In genomic region chr15:41971089-41971892, GRCh38 we compare ENCODE assay signal across 1 cellular context.
A peak's percentile ranks its signal among the peaks of the same experiment; 100 is the strongest.
TF ChIP-seq lines count a peak whose summit lies in the region.

No MANE protein-coding gene starts in this region.

TF ChIP-seq in GM12878, 131 proteins besides CTCF, POLR2A, EP300 and RAD21 (continued from another document and continues in another):
- 0 out of 2 replicates have a peak, but pooled peaks have one; percentile 52 for TF ChIP-seq ZBTB40 (IDR thresholded peaks at IDR 0.05; ENCODE audit: borderline replicate concordance)
- TF ChIP-seq RFX5 (IDR thresholded peaks at IDR 0.05; ENCODE audit: low read depth, low read length), result no peak
- peak; percentile 64 for TF ChIP-seq POLR2AphosphoS2 (IDR thresholded peaks at IDR 0.05; ENCODE audit: low read depth, low read length)
- TF ChIP-seq RELA (IDR thresholded peaks at IDR 0.05; ENCODE audit: borderline replicate concordance, partially characterized antibody), result peak; percentile 70
- TF ChIP-seq SMAD1 (IDR thresholded peaks at IDR 0.05; ENCODE audit: low read depth, partially characterized antibody), result peak; percentile 75
- peak; percentile 53 for TF ChIP-seq MEF2B (IDR thresholded peaks at IDR 0.05; ENCODE audit: partially characterized antibody, poor library complexity, severe bottlenecking)
- peak; percentile 54 for TF ChIP-seq JUNB (IDR thresholded peaks at IDR 0.05)
- TF ChIP-seq RUNX3 (IDR thresholded peaks at IDR 0.05; ENCODE audit: low read length), result peak; percentile 66
- TF ChIP-seq POU2F2 (IDR thresholded peaks at IDR 0.05; ENCODE audit: borderline replicate concordance, low read depth, low read length), result peak; percentile 81; the same call in 2 of the 3 replicates
- TF ChIP-seq FOXM1 (IDR thresholded peaks at IDR 0.05; ENCODE audit: low read depth, low read length), result peak; percentile 31; the same call in 1 of the 2 replicates
- TF ChIP-seq CBFB (IDR thresholded peaks at IDR 0.05; ENCODE audit: low read depth), result 0 out of 2 replicates have a peak, but pooled peaks have one; percentile 61
- TF ChIP-seq BCL11A (IDR thresholded peaks at IDR 0.05; ENCODE audit: low read depth, low read length), result 0 out of 2 replicates have a peak, but pooled peaks have one; percentile 34
- TF ChIP-seq DPF2 (IDR thresholded peaks at IDR 0.05), result no peak; the same call in 1 of the 2 replicates
- TF ChIP-seq ZNF207 (IDR thresholded peaks at IDR 0.05; ENCODE audit: borderline replicate concordance), result no peak
- TF ChIP-seq PAX5 (IDR thresholded peaks at IDR 0.05; ENCODE audit: borderline replicate concordance, low read depth, low read length), result peak; percentile 55; the same call in 1 of the 2 replicates
- TF ChIP-seq BHLHE40 (IDR thresholded peaks at IDR 0.05; ENCODE audit: borderline replicate concordance in 1 of 2, low read depth in 2 of 2, low read length in 1 of 2), result peak; percentile 18 to 46; a peak in 2 of 4 replicates
- TF ChIP-seq FOXK2 (IDR thresholded peaks at IDR 0.05), result no peak
- TF ChIP-seq HDGF (IDR thresholded peaks at IDR 0.05), result peak; percentile 35; the same call in 1 of the 2 replicates
- TF ChIP-seq CBX3 (IDR thresholded peaks at IDR 0.05; ENCODE audit: borderline replicate concordance, low read depth), result no peak
- peak; percentile 71; the same call in 1 of the 2 replicates for TF ChIP-seq NBN (IDR thresholded peaks at IDR 0.05)
- peak; percentile 26; the same call in 1 of the 2 replicates for TF ChIP-seq TCF3 (IDR thresholded peaks at IDR 0.05; ENCODE audit: borderline replicate concordance, insufficient read depth, low read depth, low read length)
- TF ChIP-seq RAD51 (IDR thresholded peaks at IDR 0.05), result peak; percentile 34; the same call in 1 of the 2 replicates
- no peak for TF ChIP-seq IKZF1 (conservative IDR thresholded peaks at IDR 0.05)
- peak; percentile 59; the same call in 1 of the 2 replicates for TF ChIP-seq CREM (IDR thresholded peaks at IDR 0.05; ENCODE audit: low read depth)
- peak; percentile 75 for TF ChIP-seq NFIC (IDR thresholded peaks at IDR 0.05; ENCODE audit: low read depth, low read length)
- no peak for TF ChIP-seq MYC (IDR thresholded peaks at IDR 0.05; ENCODE audit: insufficient read depth, insufficient read length, insufficient replicate concordance, low read length, severe bottlenecking)
- TF ChIP-seq ZNF24 (IDR thresholded peaks at IDR 0.05), result peak; percentile 79
- TF ChIP-seq SMARCA5 (IDR thresholded peaks at IDR 0.05), result 0 out of 2 replicates have a peak, but pooled peaks have one; percentile 25
- TF ChIP-seq MEF2A (IDR thresholded peaks at IDR 0.05; ENCODE audit: insufficient read depth, low read depth, low read length), result peak; percentile 44; the same call in 1 of the 2 replicates
- TF ChIP-seq GATAD2B (conservative IDR thresholded peaks at IDR 0.05; ENCODE audit: low read depth), result no peak
- TF ChIP-seq E4F1 (IDR thresholded peaks at IDR 0.05; ENCODE audit: borderline replicate concordance, partially characterized antibody), result no peak
- TF ChIP-seq PBX3 (IDR thresholded peaks at IDR 0.05; ENCODE audit: insufficient replicate concordance, low read depth, low read length), result no peak
- TF ChIP-seq IKZF2 (IDR thresholded peaks at IDR 0.05), result peak; percentile 59 to 67
- TF ChIP-seq TCF7 (IDR thresholded peaks at IDR 0.05; ENCODE audit: borderline replicate concordance), result peak; percentile 26; the same call in 1 of the 2 replicates
- TF ChIP-seq SKIL (IDR thresholded peaks at IDR 0.05; ENCODE audit: low read depth, poor library complexity, severe bottlenecking), result peak; percentile 33
- TF ChIP-seq TARDBP (IDR thresholded peaks at IDR 0.05; ENCODE audit: borderline replicate concordance), result peak; percentile 74; the same call in 1 of the 2 replicates
- TF ChIP-seq EED (IDR thresholded peaks at IDR 0.05; ENCODE audit: low read depth), result peak; percentile 69
- TF ChIP-seq SMAD5 (IDR thresholded peaks at IDR 0.05; ENCODE audit: low read depth), result peak; percentile 83
- peak; percentile 59; the same call in 1 of the 2 replicates for TF ChIP-seq RELB (IDR thresholded peaks at IDR 0.05; ENCODE audit: low read depth)
- peak; percentile 40; the same call in 1 of the 2 replicates for TF ChIP-seq SPI1 (IDR thresholded peaks at IDR 0.05; ENCODE audit: borderline replicate concordance, insufficient read depth, low read depth, low read length)
- TF ChIP-seq ETV6 (conservative IDR thresholded peaks at IDR 0.05 in 1 of 2, IDR thresholded peaks at IDR 0.05 in 1 of 2; ENCODE audit: borderline replicate concordance in 1 of 2, low read depth in 1 of 2), result peak in 1 of 2 experiments; percentile 71; a peak in 1 of 4 replicates
- TF ChIP-seq, protein P1, sequence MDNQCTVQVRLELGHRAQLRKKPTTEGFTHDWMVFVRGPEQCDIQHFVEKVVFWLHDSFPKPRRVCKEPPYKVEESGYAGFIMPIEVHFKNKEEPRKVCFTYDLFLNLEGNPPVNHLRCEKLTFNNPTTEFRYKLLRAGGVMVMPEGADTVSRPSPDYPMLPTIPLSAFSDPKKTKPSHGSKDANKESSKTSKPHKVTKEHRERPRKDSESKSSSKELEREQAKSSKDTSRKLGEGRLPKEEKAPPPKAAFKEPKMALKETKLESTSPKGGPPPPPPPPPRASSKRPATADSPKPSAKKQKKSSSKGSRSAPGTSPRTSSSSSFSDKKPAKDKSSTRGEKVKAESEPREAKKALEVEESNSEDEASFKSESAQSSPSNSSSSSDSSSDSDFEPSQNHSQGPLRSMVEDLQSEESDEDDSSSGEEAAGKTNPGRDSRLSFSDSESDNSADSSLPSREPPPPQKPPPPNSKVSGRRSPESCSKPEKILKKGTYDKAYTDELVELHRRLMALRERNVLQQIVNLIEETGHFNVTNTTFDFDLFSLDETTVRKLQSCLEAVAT (IDR thresholded peaks at IDR 0.05), result peak; percentile 65
- peak; percentile 77 for TF ChIP-seq MXI1 (IDR thresholded peaks at IDR 0.05; ENCODE audit: low read depth, low read length)
- TF ChIP-seq BCL3 (IDR thresholded peaks at IDR 0.05; ENCODE audit: borderline replicate concordance, insufficient read depth, low read depth, low read length, poor library complexity, severe bottlenecking), result peak; percentile 30
- peak; percentile 25; the same call in 1 of the 2 replicates for TF ChIP-seq YY1 (IDR thresholded peaks at IDR 0.05; ENCODE audit: low read depth, low read length)
- TF ChIP-seq, protein P2, sequence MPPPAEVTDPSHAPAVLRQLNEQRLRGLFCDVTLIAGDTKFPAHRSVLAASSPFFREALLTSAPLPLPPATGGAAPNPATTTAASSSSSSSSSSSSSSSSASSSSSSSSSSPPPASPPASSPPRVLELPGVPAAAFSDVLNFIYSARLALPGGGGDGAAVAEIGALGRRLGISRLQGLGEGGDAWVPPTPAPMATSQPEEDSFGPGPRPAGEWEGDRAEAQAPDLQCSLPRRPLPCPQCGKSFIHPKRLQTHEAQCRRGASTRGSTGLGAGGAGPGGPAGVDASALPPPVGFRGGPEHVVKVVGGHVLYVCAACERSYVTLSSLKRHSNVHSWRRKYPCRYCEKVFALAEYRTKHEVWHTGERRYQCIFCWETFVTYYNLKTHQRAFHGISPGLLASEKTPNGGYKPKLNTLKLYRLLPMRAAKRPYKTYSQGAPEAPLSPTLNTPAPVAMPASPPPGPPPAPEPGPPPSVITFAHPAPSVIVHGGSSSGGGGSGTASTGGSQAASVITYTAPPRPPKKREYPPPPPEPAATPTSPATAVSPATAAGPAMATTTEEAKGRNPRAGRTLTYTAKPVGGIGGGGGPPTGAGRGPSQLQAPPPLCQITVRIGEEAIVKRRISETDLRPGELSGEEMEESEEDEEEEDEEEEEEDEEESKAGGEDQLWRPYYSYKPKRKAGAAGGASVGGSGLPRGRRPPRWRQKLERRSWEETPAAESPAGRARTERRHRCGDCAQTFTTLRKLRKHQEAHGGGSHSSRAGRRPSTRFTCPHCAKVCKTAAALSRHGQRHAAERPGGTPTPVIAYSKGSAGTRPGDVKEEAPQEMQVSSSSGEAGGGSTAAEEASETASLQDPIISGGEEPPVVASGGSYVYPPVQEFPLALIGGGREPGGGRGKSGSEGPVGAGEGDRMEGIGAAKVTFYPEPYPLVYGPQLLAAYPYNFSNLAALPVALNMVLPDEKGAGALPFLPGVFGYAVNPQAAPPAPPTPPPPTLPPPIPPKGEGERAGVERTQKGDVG (CRISPR knock-in tag; IDR thresholded peaks at IDR 0.05), result peak; percentile 73; the same call in 1 of the 2 replicates
